ENCODE assay signal across 8 cellular contexts in genomic region chr15:90870354-90871096, GRCh38. TPM values are rescaled to one million over a fixed set of nuclear protein-coding genes. Genes with fewer than 3 reads are reported as not detected.
DNase-seq lines count a peak whose midpoint lies in the region; ATAC-seq, FAIRE-seq and TF ChIP-seq lines count a peak whose summit lies in the region.

No MANE protein-coding gene starts in this region.

- H3K27ac ChIP-seq in VCaP, result peak overlapping the region; percentile 98
- peak overlapping the region; percentile 93 for H3K27ac ChIP-seq in psoas muscle

- no peaks in the 10 kb centered on the region for H3K9me3 Mint-ChIP-seq in activated CD4-positive, alpha-beta T cell treated with anti-CD3 and anti-CD28 coated beads, Interleukin-2, amount 10 ng/mL, durations not matched to agents 24 days and 14 days

- no peaks in the 10 kb centered on the region for H3K9me3 ChIP-seq in psoas muscle

- DNase-seq in activated CD4-positive, alpha-beta T cell treated with anti-CD3 and anti-CD28 coated beads, Interleukin-2, amount 10 ng/mL, durations not matched to agents 24 days and 14 days, result peak; percentile 68
- no peak for DNase-seq in activated CD4-positive, alpha-beta T cell treated with anti-CD3 and anti-CD28 coated beads, Interleukin-2, amount 50 U/mL, for 48 hours
- DNase-seq in fibroblast of villous mesenchyme (ENCODE audit: low read depth), result peak; percentile 52
- no peak for DNase-seq in psoas muscle
- DNase-seq in urothelium cell line (ENCODE audit: low spot score), result no peak

- FAIRE-seq in urothelium cell line (lab: Jason Lieb, UNC), result no peak

- peak overlapping the region; percentile 96 for H3K27ac Mint-ChIP-seq in activated CD4-positive, alpha-beta T cell treated with anti-CD3 and anti-CD28 coated beads, Interleukin-2, amount 10 ng/mL, durations not matched to agents 24 days and 14 days

- H3K4me1 ChIP-seq in psoas muscle, result peaks cover 39% of the 10 kb centered on the region

- 37 to 45% (median 38%) methylated on average over 16 of the region's 16 CpGs for WGBS in psoas muscle, 3 donors

- peak overlapping the region; percentile 76 for H3K4me3 ChIP-seq in fibroblast of villous mesenchyme (ENCODE audit: low read depth, low read length)
- H3K4me3 ChIP-seq in psoas muscle, result peak overlapping the region; percentile 82

- H3K27me3 ChIP-seq in psoas muscle (ENCODE audit: insufficient read depth in 3 of 3, low read length in 2 of 3), result no peaks in the 10 kb centered on the region

- TF ChIP-seq CTCF in VCaP (conservative IDR thresholded peaks at IDR 0.05) (no peak), fibroblast of villous mesenchyme (IDR thresholded peaks at IDR 0.05; ENCODE audit: insufficient read depth, low read depth, low read length) (no peak), psoas muscle (IDR thresholded peaks at IDR 0.05) (no peak)

- peaks cover 58% of the 10 kb centered on the region for H3K4me1 Mint-ChIP-seq in activated CD4-positive, alpha-beta T cell treated with anti-CD3 and anti-CD28 coated beads, Interleukin-2, amount 10 ng/mL, durations not matched to agents 24 days and 14 days

- ATAC-seq in psoas muscle (peak in 1 of 4 donors; percentile 2), GM19467 (IDR thresholded peaks at IDR 0.05; ENCODE audit: unreplicated experiment) (no peak), HG03159 (IDR thresholded peaks at IDR 0.05; ENCODE audit: unreplicated experiment) (no peak)

- peak overlapping the region; percentile 96 for H3K4me3 Mint-ChIP-seq in activated CD4-positive, alpha-beta T cell treated with anti-CD3 and anti-CD28 coated beads, Interleukin-2, amount 10 ng/mL, durations not matched to agents 24 days and 14 days

- H3K36me3 ChIP-seq in psoas muscle (ENCODE audit: insufficient read depth in 1 of 2, low read depth in 1 of 2), result peaks cover 0 to 2% of the 10 kb centered on the region in 2 donors

- no peaks in the 10 kb centered on the region for H3K27me3 Mint-ChIP-seq in activated CD4-positive, alpha-beta T cell treated with anti-CD3 and anti-CD28 coated beads, Interleukin-2, amount 10 ng/mL, durations not matched to agents 24 days and 14 days

- intact Hi-C loops in activated CD4-positive, alpha-beta T cell treated with anti-CD3 and anti-CD28 coated beads, Interleukin-2, amount 10 ng/mL, durations not matched to agents 24 days and 14 days (cut with micrococcal nuclease), result loop anchor here (5.0 kb wide), 2 partner anchors 62 to 223 kb away; partner anchors contain the start of gene HDDC3
- intact Hi-C loops in psoas muscle (cut with DNase I), result loop anchor here (5.0 kb wide), 2 partner anchors 153 to 208 kb away; partner anchors contain the start of gene BLM (in 2 of the 2)

- H3K36me3 Mint-ChIP-seq in activated CD4-positive, alpha-beta T cell treated with anti-CD3 and anti-CD28 coated beads, Interleukin-2, amount 10 ng/mL, durations not matched to agents 24 days and 14 days (ENCODE audit: low read depth), result peaks cover 44% of the 10 kb centered on the region

RNA-seq across cellular contexts. Expression of gene FURIN, which starts 2.1 kb away (rescaled TPM):
- 432 TPM in 2 replicates for total RNA-seq in activated CD4-positive, alpha-beta T cell treated with anti-CD3 and anti-CD28 coated beads, Interleukin-2, amount 10 ng/mL, durations not matched to agents 24 days and 14 days
- total RNA-seq in fibroblast of villous mesenchyme (38.4 and 45.1 TPM in 2 replicates), psoas muscle (10 to 100 TPM; 27.2 to 67.8 (median 55.7) TPM)
- polyA plus RNA-seq in psoas muscle, result 10 to 100 TPM; 37.6 to 99.3 (median 40.8) TPM

RNA-seq across cellular contexts. Expression of gene FES, which starts 13.8 kb away (rescaled TPM):
- 32.5 and 33.7 TPM in 2 replicates for total RNA-seq in activated CD4-positive, alpha-beta T cell treated with anti-CD3 and anti-CD28 coated beads, Interleukin-2, amount 10 ng/mL, durations not matched to agents 24 days and 14 days
- 17.3 and 26.1 TPM in 2 replicates for total RNA-seq in fibroblast of villous mesenchyme
- total RNA-seq in psoas muscle, result 1 to 10 TPM; 6.7 to 7.7 (median 7.2) TPM
- 1 to 10 TPM; 4.2 to 8.1 (median 5.5) TPM for polyA plus RNA-seq in psoas muscle

RNA-seq across cellular contexts. Expression of gene MAN2A2, which starts 32.6 kb away (rescaled TPM):
- total RNA-seq in activated CD4-positive, alpha-beta T cell treated with anti-CD3 and anti-CD28 coated beads, Interleukin-2, amount 10 ng/mL, durations not matched to agents 24 days and 14 days, result 196 and 206 TPM in 2 replicates
- total RNA-seq in fibroblast of villous mesenchyme (11.9 and 15.1 TPM in 2 replicates), psoas muscle (100 to 1,000 TPM in 3 of 4 donors, 10 to 100 TPM in 1; 73.0 to 127 (median 121) TPM)
- 100 to 1,000 TPM in 1 of 3 donors, 10 to 100 TPM in 2; 22.9 to 111 (median 41.5) TPM for polyA plus RNA-seq in psoas muscle

Comparison
In these comparisons a context has a peak if more than half of its experiments do, and no peak if none do; other contexts are left out.
1. DNase-seq: peak in activated CD4-positive, alpha-beta T cell treated with anti-CD3 and anti-CD28 coated beads, Interleukin-2, amount 10 ng/mL, durations not matched to agents 24 days and 14 days (single experiment) and fibroblast of villous mesenchyme (single experiment); none in activated CD4-positive, alpha-beta T cell treated with anti-CD3 and anti-CD28 coated beads, Interleukin-2, amount 50 U/mL, for 48 hours (0 of 2), psoas muscle (0 of 2) and urothelium cell line (single experiment).